ENCODE assay signal across 12 cellular contexts in genomic region chr12:851913-852312, GRCh38.
DNase-seq lines count a peak whose midpoint lies in the region; FAIRE-seq lines count a peak whose summit lies in the region.
"Had no signal": no experiment of that assay in that cellular context is flagged by ENCODE, and none has a peak within 500 bp of the region (broad histone marks: within the 10 kb centered on the region; RNA-seq: fewer than 3 reads in every experiment).

No MANE protein-coding gene starts in this region.

- DNase-seq in EH (ENCODE audit: low read depth) (peak; percentile 79), NCI-H226 (peak; percentile 66), dermis blood vessel endothelial cell (peak; percentile 24), renal cortical epithelial cell (ENCODE audit: low read depth) (peak; percentile 78), D341Med (ENCODE audit: low spot score) (no peak), HT-29 (ENCODE audit: low spot score) (no peak), GM19239 (ENCODE audit: insufficient read length, low spot score) (no peak), NCI-H446 (lab: John Stamatoyannopoulos, UW) (no peak)
- DNase-seq: activated CD8-positive, alpha-beta memory T cell treated with anti-CD3 and anti-CD28 coated beads for 24 hours; endodermal cell; naive thymus-derived CD8-positive, alpha-beta T cell; NK-92 treated with Interleukin-12 subunit alpha and Interleukin-12 subunit beta, amount 100 ng/mL, for 24 hours had no signal

- no peak for FAIRE-seq in GM19239 (lab: Jason Lieb, UNC)

Comparison
In these comparisons a context has a peak if more than half of its experiments do, and no peak if none do; other contexts are left out.
1. DNase-seq: peak in EH (single experiment), NCI-H226 (single experiment), dermis blood vessel endothelial cell (single experiment) and renal cortical epithelial cell (single experiment); none in D341Med (single experiment), HT-29 (single experiment), GM19239 (single experiment) and NCI-H446 (0 of 2).